ENCODE assay signal across 8 cellular contexts in the genomic region with DNA sequence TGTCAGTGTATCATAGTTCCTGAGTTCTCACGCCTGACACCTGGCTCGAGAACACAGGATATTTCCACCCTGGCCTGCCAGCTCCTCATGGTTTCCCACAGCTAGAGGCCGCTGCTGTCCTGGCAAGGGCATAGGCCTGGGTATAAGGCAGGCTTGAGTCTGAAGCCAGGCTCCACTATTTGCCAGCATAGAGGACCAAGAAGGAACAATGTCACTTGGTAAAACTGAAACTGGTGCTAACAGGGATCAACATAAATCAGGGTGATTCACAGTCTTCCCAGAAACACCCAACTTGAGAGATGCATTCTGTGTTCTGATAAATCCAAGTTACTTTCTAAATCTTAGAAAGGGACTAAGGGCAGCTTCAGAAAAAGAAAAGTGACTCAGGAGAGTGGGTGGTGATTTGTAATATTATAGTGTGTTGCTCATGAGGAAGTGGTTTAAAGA. TPM values are rescaled to one million over a fixed set of nuclear protein-coding genes. Genes with fewer than 3 reads are reported as not detected.
DNase-seq lines count a peak whose midpoint lies in the region; ATAC-seq and TF ChIP-seq lines count a peak whose summit lies in the region.

No MANE protein-coding gene starts in this region.

- H3K9ac ChIP-seq in smooth muscle cell (ENCODE audit: low read depth) = no peak overlapping the region

- H4K20me1 ChIP-seq in smooth muscle cell (ENCODE audit: low read depth) = no peaks in the 10 kb centered on the region

- H3K4me3 ChIP-seq in smooth muscle cell = no peak overlapping the region

- peak; percentile 61 for TF ChIP-seq CTCF in smooth muscle cell (IDR thresholded peaks at IDR 0.05; ENCODE audit: borderline replicate concordance, insufficient read depth, poor library complexity, severe bottlenecking)

- ATAC-seq in GM19468 (IDR thresholded peaks at IDR 0.05; ENCODE audit: extremely low read depth, unreplicated experiment) (peak; percentile 26), GM21737 (IDR thresholded peaks at IDR 0.05; ENCODE audit: unreplicated experiment) (no peak)

- H3K79me2 ChIP-seq in smooth muscle cell (ENCODE audit: low read depth) = no peaks in the 10 kb centered on the region

- H3K27me3 ChIP-seq in smooth muscle cell (ENCODE audit: low read depth) = no peaks in the 10 kb centered on the region

- DNase-seq in CD1c-positive myeloid dendritic cell (ENCODE audit: extremely low spot score) = peak; percentile 92
- peak; percentile 77 for DNase-seq in NCI-H1092 treated with DMSO at 0.1 percent for 48 hours (lab: John Stamatoyannopoulos, UW)
- DNase-seq in T1000 (lab: John Stamatoyannopoulos, UW) = peak; percentile 65
- peak; percentile 90 to 94 for DNase-seq in T47D (ENCODE audit: low read depth in 1 of 2, low spot score in 1 of 2)
- DNase-seq in islet precursor cell = peak; percentile 85
- peak; percentile 9 for DNase-seq in smooth muscle cell (lab: John Stamatoyannopoulos, UW; ENCODE audit: unreplicated experiment)

- H2AFZ ChIP-seq in smooth muscle cell (ENCODE audit: low read depth) = no peak overlapping the region

- H3K4me2 ChIP-seq in smooth muscle cell = peak overlapping the region; percentile 40

- in situ Hi-C loops in T47D (cut with HindIII; ENCODE audit: low pct_unique_long_range_greater_than_20kb, low sequenced_read_pairs) = no loop called here

- no peaks in the 10 kb centered on the region for H3K9me3 ChIP-seq in smooth muscle cell (replicated peaks; ENCODE audit: low read depth)

- no peaks in the 10 kb centered on the region for H3K36me3 ChIP-seq in smooth muscle cell (ENCODE audit: low read depth)

- peak overlapping the region; percentile 80 for H3K27ac ChIP-seq in smooth muscle cell (ENCODE audit: low read depth)

- no peaks in the 10 kb centered on the region for H3F3A ChIP-seq in smooth muscle cell (ENCODE audit: low read depth)

- H3K4me1 ChIP-seq in smooth muscle cell (ENCODE audit: low read depth) = peaks cover 8% of the 10 kb centered on the region

- WGBS in smooth muscle cell (ENCODE audit: low lambda C conversion rate) = 28% methylated on average over 3 of the region's 3 CpGs

RNA-seq across cellular contexts. Expression of gene S100A2, which starts 6.9 kb away (rescaled TPM):
- 2.3 and 7.3 TPM in 2 replicates for total RNA-seq in smooth muscle cell
- 16.6 and 20.4 TPM in 2 replicates for polyA plus RNA-seq in smooth muscle cell

RNA-seq across cellular contexts. Expression of gene S100A3, which starts 23.5 kb away (rescaled TPM):
- total RNA-seq in smooth muscle cell = 11.2 and 13.9 TPM in 2 replicates
- polyA plus RNA-seq in smooth muscle cell = 18.0 and 19.8 TPM in 2 replicates

RNA-seq across cellular contexts. Expression of gene S100A4, which starts 27.0 kb away (rescaled TPM):
- total RNA-seq in smooth muscle cell = 1,139 and 1,222 TPM in 2 replicates
- 1,491 and 1,802 TPM in 2 replicates for polyA plus RNA-seq in smooth muscle cell

RNA-seq across cellular contexts. Expression of gene S100A5, which starts 31.9 kb away (rescaled TPM):
- 1.6 and 5.7 TPM in 2 replicates for total RNA-seq in smooth muscle cell
- 4.8 and 6.2 TPM in 2 replicates for polyA plus RNA-seq in smooth muscle cell

RNA-seq across cellular contexts. Expression of gene S100A6, which starts 36.8 kb away (rescaled TPM):
- total RNA-seq in smooth muscle cell = 410 and 499 TPM in 2 replicates
- 1,358 and 1,471 TPM in 2 replicates for polyA plus RNA-seq in smooth muscle cell

Comparison
In these comparisons a context has a peak if more than half of its experiments do, and no peak if none do; other contexts are left out.
1. DNase-seq: peak in every context shown above with its lines; median percentile 92 in CD1c-positive myeloid dendritic cell; 92 in T47D; 85 in islet precursor cell; 77 in NCI-H1092 treated with DMSO at 0.1 percent for 48 hours; 65 in T1000; 9 in smooth muscle cell.